ENCODE assay signal across 11 cellular contexts in the genomic region with DNA sequence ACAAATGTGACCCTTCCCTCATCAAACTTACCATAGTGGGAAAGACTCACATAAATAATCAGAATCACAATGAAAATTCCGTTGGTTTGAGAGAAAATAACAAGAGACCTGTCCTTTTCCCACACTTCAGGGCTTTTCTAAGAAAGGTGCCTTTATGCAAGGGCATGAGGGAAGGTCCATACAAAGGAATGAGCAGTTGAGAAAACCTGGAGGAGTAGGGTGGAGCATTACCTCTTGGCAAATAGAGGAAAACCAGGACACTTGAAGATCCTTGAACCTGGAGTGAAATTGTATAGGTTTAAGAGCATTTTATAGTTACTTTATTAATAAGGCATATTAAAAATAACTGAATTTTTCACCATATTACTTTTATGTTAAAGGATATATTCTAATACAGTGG.
"Had no signal": no experiment of that assay in that cellular context is flagged by ENCODE, and none has a peak within 500 bp of the region (broad histone marks: within the 10 kb centered on the region; RNA-seq: fewer than 3 reads in every experiment).

No MANE protein-coding gene starts in this region.

- DNase-seq: activated CD4-positive, alpha-beta T cell treated with anti-CD3 and anti-CD28 coated beads, Interleukin-2, amount 10 ng/mL, durations not matched to agents 7 days and 5 days; activated CD8-positive, alpha-beta memory T cell treated with anti-CD3 and anti-CD28 coated beads, Interleukin-2, amount 50 U/mL, for 48 hours; activated naive CD8-positive, alpha-beta T cell treated with anti-CD3 and anti-CD28 coated beads, Interleukin-2, amount 10 ng/mL, durations not matched to agents 7 days and 5 days; effector memory CD4-positive, alpha-beta T cell; midbrain; naive B cell; retina; stimulated activated naive CD4-positive, alpha-beta T cell; transverse colon had no signal

- H3K27me3 ChIP-seq: SJSA1, transverse colon had no signal

- H3K9me3 ChIP-seq: SJSA1, transverse colon had no signal

- H3K4me3 ChIP-seq: SJSA1, transverse colon had no signal

- H3K9ac ChIP-seq: parathyroid adenoma had no signal

- H3K4me1 ChIP-seq: SJSA1, transverse colon had no signal

- H3K27ac ChIP-seq: parathyroid adenoma, SJSA1, transverse colon had no signal
